19 cellular contexts compared by ENCODE assay signal in the genomic region with DNA sequence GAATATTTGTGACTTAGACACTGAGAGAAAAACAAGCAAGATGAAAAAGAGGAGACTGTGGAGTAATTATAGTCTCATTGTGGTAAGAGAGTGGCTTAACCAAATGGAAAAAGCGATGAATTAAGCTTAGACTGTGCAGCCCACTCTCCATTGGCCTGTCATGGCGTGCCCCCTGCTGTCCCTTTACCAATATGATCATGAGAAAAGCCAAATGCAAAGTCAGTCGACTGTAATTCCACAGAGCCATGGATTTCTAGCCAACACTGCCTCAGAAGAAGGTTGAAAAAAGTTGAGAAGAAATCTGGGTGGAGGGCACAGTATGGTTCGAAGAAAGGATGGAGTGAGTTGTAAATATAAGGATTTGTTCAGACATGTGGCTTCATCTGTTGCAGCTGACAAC.
DNase-seq lines count a peak whose midpoint lies in the region; ATAC-seq, FAIRE-seq and TF ChIP-seq lines count a peak whose summit lies in the region.
"Had no signal": no experiment of that assay in that cellular context is flagged by ENCODE, and none has a peak within 500 bp of the region (broad histone marks: within the 10 kb centered on the region; RNA-seq: fewer than 3 reads in every experiment).

No MANE protein-coding gene starts in this region.

- H3K4me3 ChIP-seq in body of pancreas: no peak overlapping the region
- no peak overlapping the region for H3K4me3 ChIP-seq in small intestine (ENCODE audit: low read depth in 1 of 2, low read length in 2 of 2)
- H3K4me3 ChIP-seq: BLaER1, SJSA1 had no signal

- no peaks in the 10 kb centered on the region for H3K9me3 ChIP-seq in body of pancreas
- no peaks in the 10 kb centered on the region for H3K9me3 ChIP-seq in small intestine (ENCODE audit: control insufficient read depth, low read depth)
- H3K9me3 ChIP-seq: SJSA1 had no signal

- no peak for FAIRE-seq in small intestine (lab: Jason Lieb, UNC)
- FAIRE-seq: endothelial cell of umbilical vein had no signal

- intact Hi-C loops in body of pancreas (cut with DNase I): loop anchor here (5.0 kb wide), 1 partner anchor 39 kb away; no protein-coding TSS in a partner anchor

- H3K27me3 ChIP-seq in body of pancreas (no peaks in the 10 kb centered on the region), small intestine (ENCODE audit: control insufficient read depth in 2 of 2, insufficient read depth in 2 of 2, low read length in 2 of 2) (no peaks in the 10 kb centered on the region)
- H3K27me3 ChIP-seq: BLaER1, foreskin keratinocyte, SJSA1 had no signal

- H3K4me1 ChIP-seq in body of pancreas: no peaks in the 10 kb centered on the region
- no peaks in the 10 kb centered on the region for H3K4me1 ChIP-seq in small intestine (ENCODE audit: control insufficient read depth in 2 of 2, insufficient read depth in 1 of 2, low read depth in 1 of 2, low read length in 1 of 2)
- H3K4me1 ChIP-seq: BLaER1, foreskin keratinocyte, SJSA1 had no signal

- no peak for TF ChIP-seq POLR2A in body of pancreas (IDR thresholded peaks at IDR 0.05)

- H3K27ac ChIP-seq in body of pancreas: no peak overlapping the region
- H3K27ac ChIP-seq in small intestine (ENCODE audit: low read depth in 1 of 2, low read length in 1 of 2): no peak overlapping the region
- H3K27ac ChIP-seq: BLaER1, foreskin keratinocyte, SJSA1 had no signal

- TF ChIP-seq CTCF in body of pancreas (IDR thresholded peaks at IDR 0.05): peak; percentile 22 to 83 (median 76)

- 28 to 38% methylated on average over 4 of the region's 4 CpGs for WGBS in body of pancreas, 2 donors
- 38 to 57% (median 45%) methylated on average over 4 of the region's 4 CpGs for WGBS in small intestine, 3 donors

- H3K36me3 ChIP-seq in body of pancreas (replicated peaks in 1 of 2; ENCODE audit: insufficient read depth in 1 of 2, low read depth in 2 of 2) (no peaks in the 10 kb centered on the region), small intestine (ENCODE audit: control insufficient read depth in 2 of 2, insufficient read depth in 2 of 2, low read length in 2 of 2) (no peaks in the 10 kb centered on the region)
- H3K36me3 ChIP-seq: BLaER1, SJSA1 had no signal

- peak; percentile 81 for ATAC-seq in body of pancreas
- ATAC-seq: activated naive CD4-positive, alpha-beta T cell treated with anti-CD3 and anti-CD28 coated beads, Interleukin-2, amount 50 U/mL, for 72 hours; foreskin keratinocyte; right cardiac atrium; stimulated activated naive CD8-positive, alpha-beta T cell treated with anti-CD3 and anti-CD28 coated beads, Interleukin-15, amount 100 ng/mL, for 72 hours had no signal

- in situ Hi-C loops in KBM-7 (cut with MboI; ENCODE audit: low pct_unique_long_range_greater_than_20kb, low sequenced_read_pairs): no loop called here

- DNase-seq in DMS53 (lab: John Stamatoyannopoulos, UW) (peak; percentile 7), DMS53 treated with DMSO at 0.1 percent for 48 hours (lab: John Stamatoyannopoulos, UW; ENCODE audit: unreplicated experiment) (no peak), KBM-7 (peak; percentile 6), NOMO-1 treated with DMSO at 0.1 percent for 48 hours (lab: John Stamatoyannopoulos, UW; ENCODE audit: unreplicated experiment) (peak; percentile 61), body of pancreas (peak; percentile 58 to 71 (median 66)), DMS153 treated with DMSO at 0.1 percent for 48 hours (lab: John Stamatoyannopoulos, UW; ENCODE audit: unreplicated experiment) (no peak), mucosa of gallbladder (ENCODE audit: low spot score) (no peak), small intestine (no peak)
- DNase-seq: 8988T; activated CD4-positive, alpha-beta T cell treated with anti-CD3 and anti-CD28 coated beads, Interleukin-2, amount 10 ng/mL, durations not matched to agents 7 days and 5 days; activated T-cell treated with anti-CD3 and anti-CD28 coated beads, Interleukin-2, amount 50 U/mL, for 24 hours; foreskin keratinocyte; right cardiac atrium; stimulated activated CD4-positive, alpha-beta T cell treated with anti-CD3 and anti-CD28 coated beads, Interleukin-1b, Interleukin-23, amount 100 ng/mL, for 48 hours; stimulated activated naive CD8-positive, alpha-beta T cell treated with anti-CD3 and anti-CD28 coated beads, Interleukin-15, amount 100 ng/mL, for 72 hours had no signal

Comparison
In these comparisons a context has a peak if more than half of its experiments do, and no peak if none do; other contexts are left out.
1. DNase-seq: peak in DMS53 (single experiment), KBM-7 (single experiment), NOMO-1 treated with DMSO at 0.1 percent for 48 hours (single experiment) and body of pancreas (4 of 4); none in DMS53 treated with DMSO at 0.1 percent for 48 hours (single experiment), DMS153 treated with DMSO at 0.1 percent for 48 hours (single experiment), mucosa of gallbladder (single experiment) and small intestine (single experiment).